ENCODE assay signal across 6 cellular contexts in genomic region chr2:237240868-237241267, GRCh38.
A peak's percentile ranks its signal among the peaks of the same experiment; 100 is the strongest.
DNase-seq lines count a peak whose midpoint lies in the region; ATAC-seq, FAIRE-seq and TF ChIP-seq lines count a peak whose summit lies in the region.
"Not testable (repeated sequence)": the region's sequence is repeated elsewhere in the genome, so short reads cannot be mapped to it uniquely, and the experiment has no call there.

No MANE protein-coding gene starts in this region.

- not testable (repeated sequence) for H3K9me3 ChIP-seq in HEK293 (ENCODE audit: control insufficient read depth, insufficient read depth, low read depth, low read length); K562 (replicated peaks; ENCODE audit: control insufficient read depth, insufficient read depth, low read depth, low read length); vagina
- peaks cover 22% of the 10 kb centered on the region; the same call in 1 of the 2 replicates for H3K9me3 ChIP-seq in PC-3 (ENCODE audit: low read length)

- H3K9me1 ChIP-seq in K562 (ENCODE audit: control insufficient read depth, insufficient read depth, low read length) = not testable (repeated sequence)

- in situ Hi-C loops in K562 (cut with MboI) = not testable (repeated sequence)

- not testable (repeated sequence) for H3K27me3 ChIP-seq in PC-3 (ENCODE audit: low read length); K562 (ENCODE audit: control insufficient read depth in 2 of 2, insufficient read depth in 2 of 2, low read length in 2 of 2); vagina

- H3K9ac ChIP-seq in PC-3 (ENCODE audit: low read length); K562 (ENCODE audit: insufficient read depth in 1 of 2, low read depth in 2 of 2, low read length in 2 of 2): not testable (repeated sequence)

- FAIRE-seq in K562 (lab: Jason Lieb, UNC) = not testable (repeated sequence)

- H3K4me2 ChIP-seq in PC-3 (ENCODE audit: low read length); K562 (ENCODE audit: insufficient read depth, low read length): not testable (repeated sequence)

- not testable (repeated sequence) for H3K9me2 ChIP-seq in PC-3 (replicated peaks; ENCODE audit: low read length)

- DNase-seq in DMS53 (lab: John Stamatoyannopoulos, UW) = peak; percentile 39
- DNase-seq in NCI-H226 = peak; percentile 16
- peak; percentile 12 for DNase-seq in PC-3
- DNase-seq in K562 (ENCODE audit: extremely low read depth in 1 of 4, low spot score in 3 of 4) = peak in 1 of 4 experiments; percentile 0
- not testable (repeated sequence) for DNase-seq in vagina (ENCODE audit: extremely low spot score in 2 of 2)

- H3K79me2 ChIP-seq in PC-3 (ENCODE audit: low read length); K562 (ENCODE audit: control insufficient read depth, insufficient read depth, low read length): not testable (repeated sequence)

- 0% methylated on average over 3 of the region's 3 CpGs for WGBS in K562 (ENCODE audit: insufficient coverage, low coverage, missing lambda C conversion rate)

- not testable (repeated sequence) for H3K27ac ChIP-seq in HEK293 (ENCODE audit: extremely low read depth, low read depth, low read length); PC-3 (ENCODE audit: low read length); K562 (ENCODE audit: extremely low read depth, low read depth, low read length)
- peak overlapping the region; percentile 56 for H3K27ac ChIP-seq in vagina

- not testable (repeated sequence) for ATAC-seq in PC-3, K562

- TF ChIP-seq CTCF in HEK293 (tag by site-specific recombination; IDR thresholded peaks at IDR 0.05); PC-3 (conservative IDR thresholded peaks at IDR 0.05; ENCODE audit: low read depth, low read length); K562 (IDR thresholded peaks at IDR 0.05 in 2 of 3, conservative IDR thresholded peaks at IDR 0.05 in 1 of 3; ENCODE audit: insufficient read depth in 2 of 3, low read depth in 1 of 3, low read length in 3 of 3); vagina (IDR thresholded peaks at IDR 0.05): not testable (repeated sequence)

- not testable (repeated sequence) for H4K20me1 ChIP-seq in PC-3 (ENCODE audit: low read length); K562 (replicated peaks; ENCODE audit: control insufficient read depth, insufficient read depth, low read length)

- intact Hi-C loops in PC-3 (cut with micrococcal nuclease); K562 (cut with micrococcal nuclease); vagina (cut with DNase I): not testable (repeated sequence)

- not testable (repeated sequence) for H3F3A ChIP-seq in PC-3 (ENCODE audit: low read length, unreplicated experiment)

- BruUV-seq in PC-3 (replicated peaks; lab: Mats Ljungman, UMichigan); K562 (replicated peaks; lab: Mats Ljungman, UMichigan): not testable (repeated sequence)

- POLR2A ChIA-PET in HEK293 (lab: Yijun Ruan, JAX); PC-3 (lab: Charles Lee; ENCODE audit: unreplicated experiment); K562 (lab: Yijun Ruan, JAX): not testable (repeated sequence)

- TF ChIP-seq POLR2A in K562 (conservative IDR thresholded peaks at IDR 0.05); vagina (IDR thresholded peaks at IDR 0.05): not testable (repeated sequence)

- not testable (repeated sequence) for H2AFZ ChIP-seq in PC-3 (ENCODE audit: low read length); K562 (ENCODE audit: low read depth, low read length)

- not testable (repeated sequence) for H3K4me1 ChIP-seq in HEK293 (ENCODE audit: control insufficient read depth, insufficient read depth, low read length); PC-3 (ENCODE audit: insufficient read depth, low read length); K562 (replicated peaks in 1 of 2; ENCODE audit: control insufficient read depth in 2 of 2, insufficient read depth in 2 of 2, low read length in 2 of 2); vagina

- H3K4me3 ChIP-seq in HEK293 (ENCODE audit: low read depth, low read length); PC-3 (ENCODE audit: low read length); K562; vagina: not testable (repeated sequence)

- CTCF ChIA-PET in HEK293 (lab: Yijun Ruan, JAX); PC-3 (lab: Charles Lee); K562 (lab: Yijun Ruan, JAX; ENCODE audit: low intra/inter-chr PET ratio): not testable (repeated sequence)

- not testable (repeated sequence) for TF ChIP-seq EP300 in K562 (IDR thresholded peaks at IDR 0.05; ENCODE audit: low read length)

- H3K36me3 ChIP-seq in HEK293 (ENCODE audit: control insufficient read depth in 2 of 2, insufficient read depth in 1 of 2, low read length in 2 of 2); PC-3 (ENCODE audit: low read depth, low read length); K562 (ENCODE audit: control insufficient read depth, insufficient read depth, low read length); vagina: not testable (repeated sequence)

- TF ChIP-seq RAD21 in K562 (CRISPR knock-in tag; conservative IDR thresholded peaks at IDR 0.05 in 1 of 2, IDR thresholded peaks at IDR 0.05 in 1 of 2) = not testable (repeated sequence)

TF ChIP-seq in HEK293, 187 proteins besides CTCF, POLR2A, EP300 and RAD21:
- peak; percentile 91 for TF ChIP-seq SETDB1 (IDR thresholded peaks at IDR 0.05; ENCODE audit: insufficient read length, low read length)

TF ChIP-seq in K562, 482 proteins besides CTCF, POLR2A, EP300 and RAD21:
- TF ChIP-seq ZNF766 (CRISPR knock-in tag; conservative IDR thresholded peaks at IDR 0.05) (0 out of 2 replicates have a peak, but pooled peaks have one; percentile 26), CBX5 (IDR thresholded peaks at IDR 0.05; ENCODE audit: borderline replicate concordance, low read depth) (peak; percentile 58; the same call in 1 of the 2 replicates)
TF ChIP-seq in K562: peak in this region for 2; not testable (repeated sequence) for 480.
